In the genomic region with DNA sequence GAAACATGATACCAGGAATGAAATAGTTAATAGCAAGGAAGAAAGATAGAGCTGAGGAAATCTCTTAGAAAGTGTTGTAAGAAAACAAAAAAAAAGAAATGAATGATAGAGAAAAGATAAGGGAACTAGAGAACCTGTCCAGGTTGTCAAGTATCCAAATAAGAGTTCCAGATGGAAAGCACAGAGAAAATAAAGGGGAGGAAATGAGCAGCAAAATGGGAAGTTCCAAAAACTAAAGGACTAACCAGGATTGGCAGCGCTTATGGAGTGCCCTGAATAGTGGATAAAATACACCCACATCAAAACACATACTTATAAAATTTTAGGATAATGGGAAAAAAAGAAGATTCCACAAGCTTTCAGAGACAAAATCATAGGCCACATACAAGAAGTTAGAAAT, we compare ENCODE assay signal across 25 cellular contexts.
"Had no signal": no experiment of that assay in that cellular context is flagged by ENCODE, and none has a peak within 500 bp of the region (broad histone marks: within the 10 kb centered on the region; RNA-seq: fewer than 3 reads in every experiment).

No MANE protein-coding gene starts in this region.

- DNase-seq: colonic mucosa; effector CD8-positive, alpha-beta T cell; endodermal cell; foreskin melanocyte; glutamatergic neuron; hypothalamus; immature natural killer cell; islet precursor cell; kidney glomerular epithelial cell; natural killer cell; occipital lobe; sigmoid colon; stimulated activated CD4-positive, alpha-beta T cell treated with anti-CD3 and anti-CD28 coated beads, Interleukin-2, amount 100 ng/mL, for 24 hours; stimulated activated CD4-positive, alpha-beta T cell treated with anti-CD3 and anti-CD28 coated beads, Interleukin-4, amount 100 ng/mL, for 24 hours; stimulated activated naive CD4-positive, alpha-beta T cell treated with Interleukin-2 at 50 U/mL for 16 hours; stomach; substantia nigra; testis; upper lobe of left lung had no signal

- H3K9me3 ChIP-seq: colonic mucosa, esophagus muscularis mucosa, sigmoid colon, stomach, testis, tibial nerve, upper lobe of left lung had no signal

- H3K36me3 ChIP-seq: colonic mucosa had no signal

- H3K27ac ChIP-seq: colonic mucosa, esophagus muscularis mucosa, parathyroid adenoma, sigmoid colon, stomach, testis, tibial nerve had no signal

- H3K27ac Mint-ChIP-seq: dendritic cell treated with granulocyte-macrophage colony-stimulating factor and Interleukin-4, amounts not matched to agents 40 ng/mL and 50 ng/mL, for 4 days; endodermal cell; immature natural killer cell; natural killer cell; progenitor cell of endocrine pancreas; stimulated activated effector memory CD8-positive, alpha-beta T cell treated with anti-CD3 and anti-CD28 coated beads, Interleukin-12 subunit alpha, Interleukin-12 subunit beta, amount 100 ng/mL, for 72 hours had no signal

- H3K4me3 ChIP-seq: colonic mucosa, esophagus muscularis mucosa, sigmoid colon, stomach, testis, tibial nerve, upper lobe of left lung had no signal

- H3K36me3 Mint-ChIP-seq: immature natural killer cell; natural killer cell; stimulated activated effector memory CD8-positive, alpha-beta T cell treated with anti-CD3 and anti-CD28 coated beads, Interleukin-12 subunit alpha, Interleukin-12 subunit beta, amount 100 ng/mL, for 72 hours had no signal

- H3K4me1 Mint-ChIP-seq: immature natural killer cell; natural killer cell; stimulated activated effector memory CD8-positive, alpha-beta T cell treated with anti-CD3 and anti-CD28 coated beads, Interleukin-12 subunit alpha, Interleukin-12 subunit beta, amount 100 ng/mL, for 72 hours had no signal

- H3K4me3 Mint-ChIP-seq: dendritic cell treated with granulocyte-macrophage colony-stimulating factor and Interleukin-4, amounts not matched to agents 40 ng/mL and 50 ng/mL, for 4 days; endodermal cell; immature natural killer cell; natural killer cell; stimulated activated effector memory CD8-positive, alpha-beta T cell treated with anti-CD3 and anti-CD28 coated beads, Interleukin-12 subunit alpha, Interleukin-12 subunit beta, amount 100 ng/mL, for 72 hours had no signal

- H3K27me3 ChIP-seq: colonic mucosa, esophagus muscularis mucosa, sigmoid colon, stomach, testis, tibial nerve, upper lobe of left lung had no signal

- H3K9me3 Mint-ChIP-seq: dendritic cell treated with granulocyte-macrophage colony-stimulating factor and Interleukin-4, amounts not matched to agents 40 ng/mL and 50 ng/mL, for 4 days; endodermal cell; immature natural killer cell; natural killer cell; stimulated activated effector memory CD8-positive, alpha-beta T cell treated with anti-CD3 and anti-CD28 coated beads, Interleukin-12 subunit alpha, Interleukin-12 subunit beta, amount 100 ng/mL, for 72 hours had no signal

- H3K4me1 ChIP-seq: colonic mucosa, esophagus muscularis mucosa, parathyroid adenoma, sigmoid colon, stomach, testis, tibial nerve, upper lobe of left lung had no signal

- H3K27me3 Mint-ChIP-seq: progenitor cell of endocrine pancreas had no signal
